Comparison of ENCODE assay signal across 20 cellular contexts in genomic region chrX:15399901-15400500, GRCh38. TPM values are rescaled to one million over a fixed set of nuclear protein-coding genes. Genes with fewer than 3 reads are reported as not detected.
"Had no signal": no experiment of that assay in that cellular context is flagged by ENCODE, and none has a peak within 500 bp of the region (broad histone marks: within the 10 kb centered on the region; RNA-seq: fewer than 3 reads in every experiment).

No MANE protein-coding gene starts in this region.

- H3K27me3 ChIP-seq: gastroesophageal sphincter, ovary had no signal

- ATAC-seq: gastroesophageal sphincter; naive thymus-derived CD4-positive, alpha-beta T cell; stimulated activated naive B cell treated with anti-CD40 and anti-IgM and Interleukin-4, amounts not matched to agents 10 μg/mL and 1 μg/mL and 100 μg/mL, for 72 hours had no signal

- H3K9me3 ChIP-seq: gastroesophageal sphincter, ovary, spleen, thoracic aorta had no signal

- H3K4me3 ChIP-seq: gastroesophageal sphincter, heart right ventricle, ovary, spleen, thoracic aorta had no signal

- DNase-seq: activated CD4-positive, alpha-beta T cell treated with anti-CD3 and anti-CD28 coated beads for 1 hour; activated CD8-positive, alpha-beta memory T cell treated with anti-CD3 and anti-CD28 coated beads for 24 hours; activated CD8-positive, alpha-beta memory T cell treated with anti-CD3 and anti-CD28 coated beads, Interleukin-2, amount 50 U/mL, for 48 hours; activated effector memory CD4-positive, alpha-beta T cell treated with anti-CD3 and anti-CD28 coated beads, Interleukin-2, amount 50 U/mL, for 16 hours; activated T-cell treated with anti-CD3 and anti-CD28 coated beads, Interleukin-2, amount 50 U/mL, for 48 hours; cerebellar nuclear complex; cortex of kidney; erythroblast; heart right ventricle; mesendoderm; naive thymus-derived CD4-positive, alpha-beta T cell; ovary; spleen; stimulated activated naive B cell treated with anti-CD40 and anti-IgM and Interleukin-4, amounts not matched to agents 10 μg/mL and 1 μg/mL and 100 μg/mL, for 72 hours; WERI-Rb-1 had no signal

- H3K36me3 ChIP-seq: gastroesophageal sphincter, heart right ventricle, ovary, spleen, thoracic aorta, WERI-Rb-1 had no signal

- H3K4me1 ChIP-seq: gastroesophageal sphincter had no signal

- H3K27ac ChIP-seq: gastroesophageal sphincter, heart right ventricle, ovary, spleen, thoracic aorta, WERI-Rb-1 had no signal

RNA-seq across cellular contexts. Expression of gene VEGFD, which starts 15.8 kb away (rescaled TPM):
- total RNA-seq: astrocyte; kidney epithelial cell; naive thymus-derived CD4-positive, alpha-beta T cell; T-helper 2 cell treated with Interferon-gamma antibody and Interleukin-4, amounts not matched to agents 100 ng/mL and 5 ng/mL, for 36 hours had no signal
- polyA plus RNA-seq: naive thymus-derived CD4-positive, alpha-beta T cell had no signal
